11 cellular contexts compared by ENCODE assay signal in genomic region chr12:107541001-107541400, GRCh38.
DNase-seq lines count a peak whose midpoint lies in the region; ATAC-seq and TF ChIP-seq lines count a peak whose summit lies in the region.
"Had no signal": no experiment of that assay in that cellular context is flagged by ENCODE, and none has a peak within 500 bp of the region (broad histone marks: within the 10 kb centered on the region; RNA-seq: fewer than 3 reads in every experiment).

No MANE protein-coding gene starts in this region.

- 86 to 100% methylated on average over 1 to 4 of the region's 4 CpGs for WGBS in endodermal cell (ENCODE audit: insufficient coverage in 1 of 2, insufficient read length in 1 of 2), 2 experiments
- WGBS in right cardiac atrium, result 71% methylated on average over 4 of the region's 4 CpGs
- no CpG with 5 or more reads among the region's 4 CpGs for WGBS in neuronal stem cell (ENCODE audit: extremely low coverage in 2 of 2, insufficient read length in 2 of 2, insufficient replicate concordance in 1 of 2), 2 donors

- no peak overlapping the region for H2AK5ac ChIP-seq in neuronal stem cell (ENCODE audit: low read depth, low read length)

- no peak overlapping the region for H2BK15ac ChIP-seq in neuronal stem cell (ENCODE audit: low read length)

- H3K27me3 ChIP-seq in endodermal cell (ENCODE audit: control insufficient read depth, insufficient read depth, low read length, poor library complexity, severe bottlenecking), result no peaks in the 10 kb centered on the region
- H3K27me3 ChIP-seq in right cardiac atrium (ENCODE audit: control insufficient read depth, insufficient read depth), result no peaks in the 10 kb centered on the region
- H3K27me3 ChIP-seq in neuronal stem cell (ENCODE audit: control insufficient read depth in 3 of 3, insufficient read depth in 3 of 3, low read depth in 1 of 3, low read length in 3 of 3), result no peaks in the 10 kb centered on the region

- H3K9me3 Mint-ChIP-seq in activated T-helper 1 cell treated with anti-CD3 and anti-CD28 coated beads, Interleukin-12 subunit alpha, Interleukin-12 subunit beta, Interleukin-2, Interleukin-4 antibody, amounts not matched to agents 30 ng/mL and 10 ng/mL and 1 ng/mL, durations not matched to agents 14 hours and 24 hours and 36 hours, result no peaks in the 10 kb centered on the region
- no peaks in the 10 kb centered on the region for H3K9me3 Mint-ChIP-seq in endodermal cell
- H3K9me3 Mint-ChIP-seq: CD4-positive, alpha-beta T cell; H9 had no signal

- H3K4ac ChIP-seq in neuronal stem cell (ENCODE audit: low read length), result no peak overlapping the region

- no peaks in the 10 kb centered on the region for H3K36me3 ChIP-seq in endodermal cell (ENCODE audit: control insufficient read depth, insufficient read depth, low read length)
- H3K36me3 ChIP-seq in neuronal stem cell (replicated peaks in 1 of 2; ENCODE audit: control insufficient read depth in 2 of 2, insufficient read depth in 2 of 2, low read length in 2 of 2), result no peaks in the 10 kb centered on the region

- no peak overlapping the region for H3K14ac ChIP-seq in neuronal stem cell (ENCODE audit: low read length)

- H3K4me3 ChIP-seq in endodermal cell (ENCODE audit: low read length), result no peak overlapping the region
- H3K4me3 ChIP-seq in right cardiac atrium (ENCODE audit: low read length), result no peak overlapping the region
- H3K4me3 ChIP-seq in neuronal stem cell (ENCODE audit: low read length in 2 of 2), result no peak overlapping the region

- H3K36me3 Mint-ChIP-seq in activated T-helper 1 cell treated with anti-CD3 and anti-CD28 coated beads, Interleukin-12 subunit alpha, Interleukin-12 subunit beta, Interleukin-2, Interleukin-4 antibody, amounts not matched to agents 30 ng/mL and 10 ng/mL and 1 ng/mL, durations not matched to agents 14 hours and 24 hours and 36 hours (ENCODE audit: low read depth), result peaks cover 5% of the 10 kb centered on the region
- no peaks in the 10 kb centered on the region for H3K36me3 Mint-ChIP-seq in endodermal cell (ENCODE audit: low read depth)

- ATAC-seq in right cardiac atrium, result no peak

- DNase-seq in activated CD8-positive, alpha-beta memory T cell treated with anti-CD3 and anti-CD28 coated beads for 24 hours, result peak; percentile 32
- no peak for DNase-seq in activated CD8-positive, alpha-beta memory T cell treated with anti-CD3 and anti-CD28 coated beads, Interleukin-2, amount 50 U/mL, for 48 hours
- no peak for DNase-seq in activated T-helper 1 cell treated with anti-CD3 and anti-CD28 coated beads, Interleukin-12 subunit alpha, Interleukin-12 subunit beta, Interleukin-2, Interleukin-4 antibody, amounts not matched to agents 30 ng/mL and 10 ng/mL and 1 ng/mL, durations not matched to agents 14 hours and 24 hours and 36 hours (ENCODE audit: low spot score)
- DNase-seq in endodermal cell, result peak; percentile 16
- DNase-seq in right cardiac atrium, result no peak
- DNase-seq in neuronal stem cell (ENCODE audit: low spot score), result no peak
- DNase-seq: AML-193; Caco-2; CD4-positive, alpha-beta T cell; H9 had no signal

- H2BK120ac ChIP-seq in neuronal stem cell (ENCODE audit: low read depth, low read length), result no peak overlapping the region

- no peak for TF ChIP-seq CTCF in endodermal cell (conservative IDR thresholded peaks at IDR 0.05)

- peaks cover 2% of the 10 kb centered on the region for H3K27me3 Mint-ChIP-seq in activated T-helper 1 cell treated with anti-CD3 and anti-CD28 coated beads, Interleukin-12 subunit alpha, Interleukin-12 subunit beta, Interleukin-2, Interleukin-4 antibody, amounts not matched to agents 30 ng/mL and 10 ng/mL and 1 ng/mL, durations not matched to agents 14 hours and 24 hours and 36 hours (ENCODE audit: insufficient read depth)
- H3K27me3 Mint-ChIP-seq in endodermal cell (ENCODE audit: insufficient read depth), result peaks cover 6% of the 10 kb centered on the region
- H3K27me3 Mint-ChIP-seq: CD4-positive, alpha-beta T cell had no signal

- H3K4me3 Mint-ChIP-seq in activated T-helper 1 cell treated with anti-CD3 and anti-CD28 coated beads, Interleukin-12 subunit alpha, Interleukin-12 subunit beta, Interleukin-2, Interleukin-4 antibody, amounts not matched to agents 30 ng/mL and 10 ng/mL and 1 ng/mL, durations not matched to agents 14 hours and 24 hours and 36 hours, result no peak overlapping the region
- H3K4me3 Mint-ChIP-seq in endodermal cell, result no peak overlapping the region
- H3K4me3 Mint-ChIP-seq: CD4-positive, alpha-beta T cell; H9 had no signal

- H3K9me3 ChIP-seq in endodermal cell (ENCODE audit: control insufficient read depth, low read length), result no peaks in the 10 kb centered on the region
- no peaks in the 10 kb centered on the region for H3K9me3 ChIP-seq in right cardiac atrium (ENCODE audit: control insufficient read depth, low read length)
- H3K9me3 ChIP-seq in neuronal stem cell (replicated peaks in 1 of 2; ENCODE audit: control insufficient read depth in 2 of 2, insufficient read depth in 1 of 2, low read depth in 1 of 2, low read length in 2 of 2), result no peaks in the 10 kb centered on the region
- H3K9me3 ChIP-seq: Caco-2 had no signal

- no peak overlapping the region for H2AFZ ChIP-seq in neuronal stem cell (ENCODE audit: low read length)

- H3K4me2 ChIP-seq in neuronal stem cell (ENCODE audit: insufficient read depth, low read length, poor library complexity, severe bottlenecking), result no peak overlapping the region

- H3K27ac ChIP-seq in endodermal cell (ENCODE audit: low read depth, low read length) (no peak overlapping the region), right cardiac atrium (ENCODE audit: low read length) (no peak overlapping the region), neuronal stem cell (replicated peaks; ENCODE audit: low read length) (no peak overlapping the region)
- H3K27ac ChIP-seq: C4-2B had no signal

- H3K4me1 ChIP-seq in endodermal cell (ENCODE audit: control insufficient read depth, insufficient read depth, low read length) (peaks cover 2% of the 10 kb centered on the region), right cardiac atrium (ENCODE audit: control insufficient read depth, insufficient read depth, low read length) (peaks cover 3% of the 10 kb centered on the region), neuronal stem cell (ENCODE audit: control insufficient read depth in 2 of 2, insufficient read depth in 1 of 2, low read depth in 1 of 2, low read length in 2 of 2) (no peaks in the 10 kb centered on the region)
- H3K4me1 ChIP-seq: Caco-2 had no signal

- no peak overlapping the region for H3K9ac ChIP-seq in endodermal cell (ENCODE audit: extremely low read depth, low read length, poor library complexity, severe bottlenecking)
- no peak overlapping the region for H3K9ac ChIP-seq in neuronal stem cell (ENCODE audit: low read depth, low read length, poor library complexity)

- no peak overlapping the region for H4K8ac ChIP-seq in neuronal stem cell (ENCODE audit: low read depth, low read length)

- H3K23ac ChIP-seq in neuronal stem cell (ENCODE audit: low read depth, low read length, poor library complexity), result no peak overlapping the region

- no peak overlapping the region for H3K18ac ChIP-seq in neuronal stem cell (ENCODE audit: low read length)

- intact Hi-C loops in activated T-helper 1 cell treated with anti-CD3 and anti-CD28 coated beads, Interleukin-12 subunit alpha, Interleukin-12 subunit beta, Interleukin-2, Interleukin-4 antibody, amounts not matched to agents 30 ng/mL and 10 ng/mL and 1 ng/mL, durations not matched to agents 14 hours and 24 hours and 36 hours (cut with micrococcal nuclease), result no loop called here
- intact Hi-C loops in right cardiac atrium (cut with DNase I), result no loop called here

- H4K91ac ChIP-seq in neuronal stem cell (ENCODE audit: low read depth, low read length, poor library complexity), result no peak overlapping the region

- H3K4me1 Mint-ChIP-seq in activated T-helper 1 cell treated with anti-CD3 and anti-CD28 coated beads, Interleukin-12 subunit alpha, Interleukin-12 subunit beta, Interleukin-2, Interleukin-4 antibody, amounts not matched to agents 30 ng/mL and 10 ng/mL and 1 ng/mL, durations not matched to agents 14 hours and 24 hours and 36 hours (ENCODE audit: low read depth), result peaks cover 11% of the 10 kb centered on the region
- peaks cover 3% of the 10 kb centered on the region for H3K4me1 Mint-ChIP-seq in endodermal cell

- no peak overlapping the region for H2BK5ac ChIP-seq in neuronal stem cell (ENCODE audit: low read length)

- no peaks in the 10 kb centered on the region for H3K79me1 ChIP-seq in neuronal stem cell (ENCODE audit: low read depth, low read length)

- peak overlapping the region; percentile 68 for H3K27ac Mint-ChIP-seq in activated T-helper 1 cell treated with anti-CD3 and anti-CD28 coated beads, Interleukin-12 subunit alpha, Interleukin-12 subunit beta, Interleukin-2, Interleukin-4 antibody, amounts not matched to agents 30 ng/mL and 10 ng/mL and 1 ng/mL, durations not matched to agents 14 hours and 24 hours and 36 hours
- no peak overlapping the region for H3K27ac Mint-ChIP-seq in endodermal cell
- H3K27ac Mint-ChIP-seq: CD4-positive, alpha-beta T cell had no signal

- H2BK12ac ChIP-seq in neuronal stem cell (ENCODE audit: low read length), result no peak overlapping the region

Comparison
In these comparisons a context has a peak if more than half of its experiments do, and no peak if none do; other contexts are left out.
1. DNase-seq: peak in activated CD8-positive, alpha-beta memory T cell treated with anti-CD3 and anti-CD28 coated beads for 24 hours (single experiment) and endodermal cell (single experiment); none in activated CD8-positive, alpha-beta memory T cell treated with anti-CD3 and anti-CD28 coated beads, Interleukin-2, amount 50 U/mL, for 48 hours (single experiment), activated T-helper 1 cell treated with anti-CD3 and anti-CD28 coated beads, Interleukin-12 subunit alpha, Interleukin-12 subunit beta, Interleukin-2, Interleukin-4 antibody, amounts not matched to agents 30 ng/mL and 10 ng/mL and 1 ng/mL, durations not matched to agents 14 hours and 24 hours and 36 hours (single experiment), right cardiac atrium (0 of 3) and neuronal stem cell (single experiment).